In the genomic region with DNA sequence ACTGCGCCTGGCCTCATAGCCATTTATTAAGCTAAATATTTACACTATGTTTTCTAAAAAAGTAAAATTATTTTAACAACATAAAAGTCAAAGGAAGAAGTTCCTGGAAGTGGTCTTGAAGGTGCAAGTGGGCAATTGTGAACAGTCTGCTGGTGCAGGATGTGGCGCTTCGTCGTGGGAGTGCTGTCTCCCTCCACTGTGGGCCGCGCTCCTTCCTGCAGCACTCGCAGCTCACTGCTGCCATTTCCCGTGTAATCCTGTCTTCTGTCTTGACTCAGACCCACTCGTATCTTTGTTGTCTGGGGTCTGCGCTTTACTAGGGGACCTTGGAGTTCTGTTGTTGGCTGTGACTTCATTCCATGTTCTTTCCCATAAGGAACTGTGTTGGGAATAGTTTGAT, we compare ENCODE assay signal across 14 cellular contexts. TPM values are rescaled to one million over a fixed set of nuclear protein-coding genes. Genes with fewer than 3 reads are reported as not detected.
A peak's percentile ranks its signal among the peaks of the same experiment; 100 is the strongest.
DNase-seq lines count a peak whose midpoint lies in the region; ATAC-seq and TF ChIP-seq lines count a peak whose summit lies in the region.
"Had no signal": no experiment of that assay in that cellular context is flagged by ENCODE, and none has a peak within 500 bp of the region (broad histone marks: within the 10 kb centered on the region; RNA-seq: fewer than 3 reads in every experiment).

No MANE protein-coding gene starts in this region.

- H3K9me3 Mint-ChIP-seq in stimulated activated effector memory CD8-positive, alpha-beta T cell treated with anti-CD3 and anti-CD28 coated beads, Interleukin-12 subunit alpha, Interleukin-12 subunit beta, amount 100 ng/mL, for 72 hours = peaks cover 3% of the 10 kb centered on the region
- H3K9me3 Mint-ChIP-seq in mesothelial cell of epicardium = peaks cover 10% of the 10 kb centered on the region

- H3K27me3 Mint-ChIP-seq in mesothelial cell of epicardium (ENCODE audit: low read depth) = no peaks in the 10 kb centered on the region

- H3K4me3 ChIP-seq in coronary artery = no peak overlapping the region
- H3K4me3 ChIP-seq: pancreas had no signal

- ATAC-seq in stimulated activated effector memory CD8-positive, alpha-beta T cell treated with anti-CD3 and anti-CD28 coated beads, Interleukin-12 subunit alpha, Interleukin-12 subunit beta, amount 100 ng/mL, for 72 hours = peak; percentile 70
- ATAC-seq in HG03432 (IDR thresholded peaks at IDR 0.05; ENCODE audit: unreplicated experiment) (no peak), GM19351 (IDR thresholded peaks at IDR 0.05; ENCODE audit: unreplicated experiment) (no peak)
- ATAC-seq: pancreas had no signal

- DNase-seq in Kasumi-1 (lab: John Stamatoyannopoulos, UW) (peak; percentile 44 to 46), coronary artery (ENCODE audit: low spot score) (peak; percentile 64), NCI-H1417 (lab: John Stamatoyannopoulos, UW) (no peak), mesothelial cell of epicardium (ENCODE audit: low spot score in 2 of 2, unreplicated experiment in 2 of 2) (no peak)
- peak; percentile 67 for DNase-seq in activated CD8-positive, alpha-beta memory T cell treated with anti-CD3 and anti-CD28 coated beads for 24 hours
- no peak for DNase-seq in stimulated activated effector memory CD8-positive, alpha-beta T cell treated with anti-CD3 and anti-CD28 coated beads, Interleukin-12 subunit alpha, Interleukin-12 subunit beta, amount 100 ng/mL, for 72 hours (ENCODE audit: low spot score in 2 of 2)
- DNase-seq: C1 segment of cervical spinal cord, KG1, mesendoderm, NCI-H526, RPMI8226 had no signal

- TF ChIP-seq CTCF in coronary artery (IDR thresholded peaks at IDR 0.05) (no peak), mesothelial cell of epicardium (IDR thresholded peaks at IDR 0.05; ENCODE audit: unreplicated experiment) (no peak)

- H3K36me3 Mint-ChIP-seq in stimulated activated effector memory CD8-positive, alpha-beta T cell treated with anti-CD3 and anti-CD28 coated beads, Interleukin-12 subunit alpha, Interleukin-12 subunit beta, amount 100 ng/mL, for 72 hours = no peaks in the 10 kb centered on the region
- H3K36me3 Mint-ChIP-seq in mesothelial cell of epicardium = peaks cover 20% of the 10 kb centered on the region

- no peak overlapping the region for H3K4me3 Mint-ChIP-seq in stimulated activated effector memory CD8-positive, alpha-beta T cell treated with anti-CD3 and anti-CD28 coated beads, Interleukin-12 subunit alpha, Interleukin-12 subunit beta, amount 100 ng/mL, for 72 hours
- no peak overlapping the region for H3K4me3 Mint-ChIP-seq in mesothelial cell of epicardium

- peaks cover 51% of the 10 kb centered on the region for H3K4me1 Mint-ChIP-seq in stimulated activated effector memory CD8-positive, alpha-beta T cell treated with anti-CD3 and anti-CD28 coated beads, Interleukin-12 subunit alpha, Interleukin-12 subunit beta, amount 100 ng/mL, for 72 hours
- H3K4me1 Mint-ChIP-seq in mesothelial cell of epicardium = no peaks in the 10 kb centered on the region

- no peak overlapping the region for H3K27ac ChIP-seq in coronary artery
- H3K27ac ChIP-seq: pancreas had no signal

- no peak overlapping the region for H3K27ac Mint-ChIP-seq in stimulated activated effector memory CD8-positive, alpha-beta T cell treated with anti-CD3 and anti-CD28 coated beads, Interleukin-12 subunit alpha, Interleukin-12 subunit beta, amount 100 ng/mL, for 72 hours
- no peak overlapping the region for H3K27ac Mint-ChIP-seq in mesothelial cell of epicardium

RNA-seq across cellular contexts. Expression of gene APBA2, which starts 56.3 kb away (rescaled TPM):
- 33.1 to 36.7 TPM (median 34.3 TPM) in 3 replicates for total RNA-seq in mesothelial cell of epicardium

Comparison
In these comparisons a context has a peak if more than half of its experiments do, and no peak if none do; other contexts are left out.
1. DNase-seq: peak in Kasumi-1 (2 of 2), activated CD8-positive, alpha-beta memory T cell treated with anti-CD3 and anti-CD28 coated beads for 24 hours (single experiment) and coronary artery (single experiment); none in stimulated activated effector memory CD8-positive, alpha-beta T cell treated with anti-CD3 and anti-CD28 coated beads, Interleukin-12 subunit alpha, Interleukin-12 subunit beta, amount 100 ng/mL, for 72 hours (0 of 2), NCI-H1417 (0 of 3) and mesothelial cell of epicardium (0 of 2).